In genomic region chr12:108567974-108568652, GRCh38 we compare ENCODE assay signal across 11 cellular contexts. TPM values are rescaled to one million over a fixed set of nuclear protein-coding genes. Genes with fewer than 3 reads are reported as not detected.
DNase-seq lines count a peak whose midpoint lies in the region; ATAC-seq, FAIRE-seq and TF ChIP-seq lines count a peak whose summit lies in the region.
"Had no signal": no experiment of that assay in that cellular context is flagged by ENCODE, and none has a peak within 500 bp of the region (broad histone marks: within the 10 kb centered on the region; RNA-seq: fewer than 3 reads in every experiment).

No MANE protein-coding gene starts in this region.

- peaks cover 63% of the 10 kb centered on the region for H3K4me1 ChIP-seq in left ventricle myocardium inferior
- H3K4me1 ChIP-seq in kidney (ENCODE audit: control insufficient read depth in 1 of 2, insufficient read depth in 1 of 2, low read depth in 1 of 2, low read length in 2 of 2), result peaks cover 23% of the 10 kb centered on the region in 2 donors
- H3K4me1 ChIP-seq in upper lobe of right lung, result peaks cover 36% of the 10 kb centered on the region

- ATAC-seq in Right ventricle myocardium superior (ENCODE audit: poor library complexity), result no peak
- ATAC-seq in activated CD8-positive, alpha-beta T cell treated with anti-CD3 and anti-CD28 coated beads, Interleukin-2, amount 10 ng/mL, durations not matched to agents 7 days and 5 days, result no peak
- ATAC-seq in upper lobe of right lung, result no peak
- no peak for ATAC-seq in GM18870 (IDR thresholded peaks at IDR 0.05; ENCODE audit: unreplicated experiment)

- H3K27me3 Mint-ChIP-seq in activated CD8-positive, alpha-beta T cell treated with anti-CD3 and anti-CD28 coated beads, Interleukin-2, amount 10 ng/mL, durations not matched to agents 7 days and 5 days (ENCODE audit: low read depth), result no peaks in the 10 kb centered on the region

- H3K9me3 Mint-ChIP-seq in activated CD8-positive, alpha-beta T cell treated with anti-CD3 and anti-CD28 coated beads, Interleukin-2, amount 10 ng/mL, durations not matched to agents 7 days and 5 days (ENCODE audit: insufficient read depth), result no peaks in the 10 kb centered on the region

- no peaks in the 10 kb centered on the region for H3K27me3 ChIP-seq in left ventricle myocardium inferior (ENCODE audit: low read depth)
- no peaks in the 10 kb centered on the region for H3K27me3 ChIP-seq in upper lobe of right lung

- no peak overlapping the region for H3K4me3 ChIP-seq in left ventricle myocardium inferior
- H3K4me3 ChIP-seq in kidney (ENCODE audit: low read length in 2 of 2), result no peak overlapping the region
- H3K4me3 ChIP-seq in upper lobe of right lung, result no peak overlapping the region

- CTCF ChIA-PET in activated CD8-positive, alpha-beta T cell treated with anti-CD3 and anti-CD28 coated beads, Interleukin-2, amount 10 ng/mL, durations not matched to agents 7 days and 5 days (lab: Charles Lee), result interaction anchor here (1.0 to 19.8 kb wide), 10 partner anchors 8 to 382 kb away, joined by 3 to 574 read pairs (median 5); partner anchors contain the start of gene SELPLG

- intact Hi-C loops in left ventricle myocardium inferior (cut with micrococcal nuclease) (loop anchor here (5.0 kb wide), 1 partner anchor 49 kb away; no protein-coding TSS in a partner anchor), Right ventricle myocardium superior (cut with DNase I) (loop anchor here (10.0 kb wide), 1 partner anchor 387 kb away; no protein-coding TSS in a partner anchor), kidney (cut with DNase I) (loop anchor here (5.0 kb wide), 1 partner anchor 49 kb away; no protein-coding TSS in a partner anchor), upper lobe of right lung (cut with DNase I) (loop anchor here (10.0 kb wide), 1 partner anchor 237 kb away; no protein-coding TSS in a partner anchor)

- H3K9ac ChIP-seq in kidney (ENCODE audit: low read length in 2 of 2), result no peak overlapping the region

- H3K9me3 ChIP-seq in left ventricle myocardium inferior (replicated peaks) (no peaks in the 10 kb centered on the region), kidney (ENCODE audit: control insufficient read depth in 1 of 2, low read length in 2 of 2) (no peaks in the 10 kb centered on the region), upper lobe of right lung (no peaks in the 10 kb centered on the region)

- H3K36me3 ChIP-seq in left ventricle myocardium inferior, result peaks cover 62% of the 10 kb centered on the region
- H3K36me3 ChIP-seq in kidney (ENCODE audit: control insufficient read depth in 1 of 2, insufficient read depth in 2 of 2, low read length in 2 of 2), result peaks cover 38 to 44% of the 10 kb centered on the region in 2 donors
- H3K36me3 ChIP-seq in upper lobe of right lung, result peaks cover 64% of the 10 kb centered on the region

- TF ChIP-seq CTCF in left ventricle myocardium inferior (IDR thresholded peaks at IDR 0.05; ENCODE audit: borderline replicate concordance), result no peak
- TF ChIP-seq CTCF in kidney (IDR thresholded peaks at IDR 0.05; ENCODE audit: borderline replicate concordance, extremely low read depth, insufficient read depth), result no peak
- no peak for TF ChIP-seq CTCF in upper lobe of right lung (IDR thresholded peaks at IDR 0.05)

- POLR2A ChIA-PET in activated CD8-positive, alpha-beta T cell treated with anti-CD3 and anti-CD28 coated beads, Interleukin-2, amount 10 ng/mL, durations not matched to agents 7 days and 5 days (lab: Charles Lee), result interaction anchor here (1.3 to 5.0 kb wide), 6 partner anchors 50 to 68 kb away, joined by 6 to 43 read pairs (median 8); partner anchors contain the start of gene SELPLG

- H3K4me1 Mint-ChIP-seq in activated CD8-positive, alpha-beta T cell treated with anti-CD3 and anti-CD28 coated beads, Interleukin-2, amount 10 ng/mL, durations not matched to agents 7 days and 5 days (ENCODE audit: low read depth), result peaks cover 81% of the 10 kb centered on the region

- FAIRE-seq in kidney (lab: Jason Lieb, UNC), result no peak

- H3K27ac ChIP-seq in left ventricle myocardium inferior (replicated peaks) (peak overlapping the region; percentile 66), kidney (ENCODE audit: low read depth in 2 of 2, low read length in 2 of 2) (peak overlapping the region; percentile 45 to 65), upper lobe of right lung (peak overlapping the region; percentile 43)

- no peak for DNase-seq in left ventricle myocardium inferior
- no peak for DNase-seq in Right ventricle myocardium superior
- DNase-seq in activated CD8-positive, alpha-beta T cell treated with anti-CD3 and anti-CD28 coated beads, Interleukin-2, amount 10 ng/mL, durations not matched to agents 7 days and 5 days, result no peak
- DNase-seq in kidney, result no peak
- DNase-seq in upper lobe of right lung, result no peak
- no peak for DNase-seq in GM19240 (ENCODE audit: insufficient read length, low spot score)
- DNase-seq in AG08396 (ENCODE audit: low spot score), result no peak
- DNase-seq: Calu3, NCI-H1105 treated with DMSO at 0.1 percent for 48 hours had no signal

- peaks cover 55% of the 10 kb centered on the region for H3K36me3 Mint-ChIP-seq in activated CD8-positive, alpha-beta T cell treated with anti-CD3 and anti-CD28 coated beads, Interleukin-2, amount 10 ng/mL, durations not matched to agents 7 days and 5 days (ENCODE audit: low read depth)

- peak overlapping the region; percentile 97 for H3K27ac Mint-ChIP-seq in activated CD8-positive, alpha-beta T cell treated with anti-CD3 and anti-CD28 coated beads, Interleukin-2, amount 10 ng/mL, durations not matched to agents 7 days and 5 days

- H3K4me3 Mint-ChIP-seq in activated CD8-positive, alpha-beta T cell treated with anti-CD3 and anti-CD28 coated beads, Interleukin-2, amount 10 ng/mL, durations not matched to agents 7 days and 5 days, result peak overlapping the region; percentile 70

RNA-seq across cellular contexts. Expression of gene ISCU, which starts 5.7 kb away (rescaled TPM):
- total RNA-seq in left ventricle myocardium inferior, result 560 TPM
- total RNA-seq in Right ventricle myocardium superior, result 484 TPM
- 10 to 100 TPM; 58.5 to 59.5 TPM for total RNA-seq in activated CD8-positive, alpha-beta T cell treated with anti-CD3 and anti-CD28 coated beads, Interleukin-2, amount 10 ng/mL, durations not matched to agents 7 days and 5 days
- 183 TPM for total RNA-seq in kidney
- polyA plus RNA-seq in kidney (ENCODE audit: insufficient read depth, low read depth, low replicate concordance), result 511 TPM
- total RNA-seq in upper lobe of right lung, result 138 TPM

RNA-seq across cellular contexts. Expression of gene SART3, which starts 7.1 kb away (rescaled TPM):
- total RNA-seq in left ventricle myocardium inferior (24.9 TPM), Right ventricle myocardium superior (18.9 TPM), kidney (59.1 TPM), upper lobe of right lung (44.8 TPM)
- 10 to 100 TPM; 67.9 to 76.9 TPM for total RNA-seq in activated CD8-positive, alpha-beta T cell treated with anti-CD3 and anti-CD28 coated beads, Interleukin-2, amount 10 ng/mL, durations not matched to agents 7 days and 5 days
- 14.9 TPM for polyA plus RNA-seq in kidney (ENCODE audit: insufficient read depth, low read depth, low replicate concordance)

RNA-seq across cellular contexts. Expression of gene TMEM119, which starts 29.8 kb away (rescaled TPM):
- total RNA-seq in left ventricle myocardium inferior (1.3 TPM), Right ventricle myocardium superior (0.54 TPM), kidney (15.8 TPM), upper lobe of right lung (43.8 TPM)
- total RNA-seq in activated CD8-positive, alpha-beta T cell treated with anti-CD3 and anti-CD28 coated beads, Interleukin-2, amount 10 ng/mL, durations not matched to agents 7 days and 5 days, result not detected
- 4.1 TPM for polyA plus RNA-seq in kidney (ENCODE audit: insufficient read depth, low read depth, low replicate concordance)
- total RNA-seq: Calu3, SK-MEL-5 had no signal

RNA-seq across cellular contexts. Expression of gene FICD, which starts 53.0 kb away (rescaled TPM):
- total RNA-seq in left ventricle myocardium inferior (4.2 TPM), Right ventricle myocardium superior (3.0 TPM), kidney (8.5 TPM), upper lobe of right lung (10.3 TPM)
- total RNA-seq in activated CD8-positive, alpha-beta T cell treated with anti-CD3 and anti-CD28 coated beads, Interleukin-2, amount 10 ng/mL, durations not matched to agents 7 days and 5 days, result 1 to 10 TPM; 4.6 to 5.2 TPM
- 5.1 TPM for polyA plus RNA-seq in kidney (ENCODE audit: insufficient read depth, low read depth, low replicate concordance)
